17 cellular contexts compared by ENCODE assay signal in genomic region chr3:15450611-15451467, GRCh38. TPM values are rescaled to one million over a fixed set of nuclear protein-coding genes. Genes with fewer than 3 reads are reported as not detected.
DNase-seq lines count a peak whose midpoint lies in the region; ATAC-seq lines count a peak whose summit lies in the region.
"Had no signal": no experiment of that assay in that cellular context is flagged by ENCODE, and none has a peak within 500 bp of the region (broad histone marks: within the 10 kb centered on the region; RNA-seq: fewer than 3 reads in every experiment).

No MANE protein-coding gene starts in this region.

- H3K9me3 ChIP-seq in T-helper 17 cell (ENCODE audit: control insufficient read depth, low read length, poor library complexity, severe bottlenecking) = no peaks in the 10 kb centered on the region
- H3K9me3 ChIP-seq: A549 had no signal

- H3K27me3 Mint-ChIP-seq in activated CD4-positive, alpha-beta T cell treated with anti-CD3 and anti-CD28 coated beads, Interleukin-2, amount 10 ng/mL, durations not matched to agents 24 days and 14 days = no peaks in the 10 kb centered on the region
- H3K27me3 Mint-ChIP-seq in T-helper 17 cell (no peaks in the 10 kb centered on the region), immature natural killer cell (ENCODE audit: low read depth in 3 of 3) (peaks cover 2 to 7% (median 3%) of the 10 kb centered on the region in 3 donors)
- H3K27me3 Mint-ChIP-seq in natural killer cell treated with Interleukin-12 subunit alpha and Interleukin-12 subunit beta and Interleukin-15 and Interleukin-18, amount 100 ng/mL, for 72 hours = no peaks in the 10 kb centered on the region
- H3K27me3 Mint-ChIP-seq in effector memory CD8-positive, alpha-beta T cell = no peaks in the 10 kb centered on the region
- H3K27me3 Mint-ChIP-seq: CD4-positive, alpha-beta memory T cell had no signal

- peaks cover 6% of the 10 kb centered on the region for H3K36me3 Mint-ChIP-seq in activated CD4-positive, alpha-beta T cell treated with anti-CD3 and anti-CD28 coated beads, Interleukin-2, amount 10 ng/mL, durations not matched to agents 24 days and 14 days (ENCODE audit: low read depth)
- H3K36me3 Mint-ChIP-seq in T-helper 17 cell (ENCODE audit: low read depth) (peaks cover 6% of the 10 kb centered on the region), immature natural killer cell (peaks cover 4 to 16% (median 15%) of the 10 kb centered on the region in 3 donors)
- H3K36me3 Mint-ChIP-seq in natural killer cell treated with Interleukin-12 subunit alpha and Interleukin-12 subunit beta and Interleukin-15 and Interleukin-18, amount 100 ng/mL, for 72 hours = no peaks in the 10 kb centered on the region
- peaks cover 12% of the 10 kb centered on the region for H3K36me3 Mint-ChIP-seq in effector memory CD8-positive, alpha-beta T cell (ENCODE audit: insufficient read depth)

- intact Hi-C loops in activated CD4-positive, alpha-beta T cell treated with anti-CD3 and anti-CD28 coated beads, Interleukin-2, amount 10 ng/mL, durations not matched to agents 24 days and 14 days (cut with micrococcal nuclease) = no loop called here

- no peak for ATAC-seq in T-helper 17 cell
- ATAC-seq in natural killer cell treated with Interleukin-12 subunit alpha and Interleukin-12 subunit beta and Interleukin-15 and Interleukin-18, amount 100 ng/mL, for 72 hours = peak; percentile 41 to 64
- ATAC-seq in effector memory CD8-positive, alpha-beta T cell (replicated peaks) = no peak
- ATAC-seq in GM19467 (IDR thresholded peaks at IDR 0.05; ENCODE audit: unreplicated experiment) = no peak
- ATAC-seq: A549, HepG2 had no signal

- peaks cover 2% of the 10 kb centered on the region for H3K4me1 Mint-ChIP-seq in activated CD4-positive, alpha-beta T cell treated with anti-CD3 and anti-CD28 coated beads, Interleukin-2, amount 10 ng/mL, durations not matched to agents 24 days and 14 days
- H3K4me1 Mint-ChIP-seq in T-helper 17 cell (no peaks in the 10 kb centered on the region), immature natural killer cell (peaks cover 27 to 42% of the 10 kb centered on the region in 2 donors)
- peaks cover 20 to 34% of the 10 kb centered on the region in 2 donors for H3K4me1 Mint-ChIP-seq in natural killer cell treated with Interleukin-12 subunit alpha and Interleukin-12 subunit beta and Interleukin-15 and Interleukin-18, amount 100 ng/mL, for 72 hours (ENCODE audit: low read depth in 2 of 2)
- peaks cover 3 to 10% of the 10 kb centered on the region in 2 donors for H3K4me1 Mint-ChIP-seq in effector memory CD8-positive, alpha-beta T cell (ENCODE audit: low read depth in 2 of 2)
- H3K4me1 Mint-ChIP-seq: CD4-positive, alpha-beta memory T cell had no signal

- DNase-seq in activated CD4-positive, alpha-beta T cell treated with anti-CD3 and anti-CD28 coated beads, Interleukin-2, amount 10 ng/mL, durations not matched to agents 24 days and 14 days = peak; percentile 50
- DNase-seq in activated CD4-positive, alpha-beta T cell treated with anti-CD3 and anti-CD28 coated beads for 4 hours = no peak
- DNase-seq in T-helper 17 cell = no peak
- DNase-seq in immature natural killer cell = peak; percentile 67 to 71 (median 68)
- DNase-seq in natural killer cell treated with Interleukin-12 subunit alpha and Interleukin-12 subunit beta and Interleukin-15 and Interleukin-18, amount 100 ng/mL, for 72 hours (ENCODE audit: low spot score) = peak; percentile 61
- no peak for DNase-seq in effector memory CD8-positive, alpha-beta T cell
- DNase-seq in NCI-H2107 (lab: John Stamatoyannopoulos, UW) = no peak
- DNase-seq: AML-193; CD4-positive, alpha-beta memory T cell; DMS153; DMS79; GDM1; GOT3; H9 had no signal

- H3K4me3 Mint-ChIP-seq in activated CD4-positive, alpha-beta T cell treated with anti-CD3 and anti-CD28 coated beads, Interleukin-2, amount 10 ng/mL, durations not matched to agents 24 days and 14 days = no peak overlapping the region
- H3K4me3 Mint-ChIP-seq in T-helper 17 cell = peak overlapping the region; percentile 16
- H3K4me3 Mint-ChIP-seq in immature natural killer cell = peak overlapping the region; percentile 29 to 71 (median 53)
- H3K4me3 Mint-ChIP-seq in natural killer cell treated with Interleukin-12 subunit alpha and Interleukin-12 subunit beta and Interleukin-15 and Interleukin-18, amount 100 ng/mL, for 72 hours = peak overlapping the region; percentile 38
- H3K4me3 Mint-ChIP-seq in effector memory CD8-positive, alpha-beta T cell = no peak overlapping the region
- H3K4me3 Mint-ChIP-seq: CD4-positive, alpha-beta memory T cell; H9 had no signal

- H3K9me3 Mint-ChIP-seq in activated CD4-positive, alpha-beta T cell treated with anti-CD3 and anti-CD28 coated beads, Interleukin-2, amount 10 ng/mL, durations not matched to agents 24 days and 14 days = no peaks in the 10 kb centered on the region
- no peaks in the 10 kb centered on the region for H3K9me3 Mint-ChIP-seq in immature natural killer cell
- H3K9me3 Mint-ChIP-seq in natural killer cell treated with Interleukin-12 subunit alpha and Interleukin-12 subunit beta and Interleukin-15 and Interleukin-18, amount 100 ng/mL, for 72 hours = no peaks in the 10 kb centered on the region
- no peaks in the 10 kb centered on the region for H3K9me3 Mint-ChIP-seq in effector memory CD8-positive, alpha-beta T cell
- H3K9me3 Mint-ChIP-seq: CD4-positive, alpha-beta memory T cell; H9 had no signal

- H3K27ac Mint-ChIP-seq in activated CD4-positive, alpha-beta T cell treated with anti-CD3 and anti-CD28 coated beads, Interleukin-2, amount 10 ng/mL, durations not matched to agents 24 days and 14 days = no peak overlapping the region
- H3K27ac Mint-ChIP-seq in T-helper 17 cell = peak overlapping the region; percentile 54
- peak overlapping the region; percentile 76 to 92 (median 88) for H3K27ac Mint-ChIP-seq in immature natural killer cell
- peak overlapping the region; percentile 59 to 91 for H3K27ac Mint-ChIP-seq in natural killer cell treated with Interleukin-12 subunit alpha and Interleukin-12 subunit beta and Interleukin-15 and Interleukin-18, amount 100 ng/mL, for 72 hours
- peak overlapping the region in 1 of 2 donors; percentile 63 for H3K27ac Mint-ChIP-seq in effector memory CD8-positive, alpha-beta T cell

RNA-seq across cellular contexts. Expression of gene EAF1, which starts 23.4 kb away (rescaled TPM):
- 24.2 and 25.7 TPM in 2 replicates for total RNA-seq in activated CD4-positive, alpha-beta T cell treated with anti-CD3 and anti-CD28 coated beads, Interleukin-2, amount 10 ng/mL, durations not matched to agents 24 days and 14 days
- 10 to 100 TPM; 25.9 to 31.5 TPM for total RNA-seq in T-helper 17 cell
- polyA plus RNA-seq in immature natural killer cell = 10 to 100 TPM; 14.4 to 24.0 (median 14.6) TPM
- total RNA-seq in natural killer cell treated with Interleukin-12 subunit alpha and Interleukin-12 subunit beta and Interleukin-15 and Interleukin-18, amount 100 ng/mL, for 72 hours = 10 to 100 TPM; 41.8 to 74.3 TPM

RNA-seq across cellular contexts. Expression of gene METTL6, which starts 23.5 kb away (rescaled TPM):
- 15.2 and 17.4 TPM in 2 replicates for total RNA-seq in activated CD4-positive, alpha-beta T cell treated with anti-CD3 and anti-CD28 coated beads, Interleukin-2, amount 10 ng/mL, durations not matched to agents 24 days and 14 days
- 1 to 10 TPM; 6.5 to 8.6 TPM for total RNA-seq in T-helper 17 cell
- 10 to 100 TPM in 2 of 3 donors, 1 to 10 TPM in 1; 2.3 to 20.3 (median 13.1) TPM for polyA plus RNA-seq in immature natural killer cell
- 10 to 100 TPM; 17.6 to 22.8 TPM for total RNA-seq in natural killer cell treated with Interleukin-12 subunit alpha and Interleukin-12 subunit beta and Interleukin-15 and Interleukin-18, amount 100 ng/mL, for 72 hours

Comparison
In these comparisons a context has a peak if more than half of its experiments do, and no peak if none do; other contexts are left out.
1. DNase-seq: peak in activated CD4-positive, alpha-beta T cell treated with anti-CD3 and anti-CD28 coated beads, Interleukin-2, amount 10 ng/mL, durations not matched to agents 24 days and 14 days (single experiment), immature natural killer cell (3 of 3) and natural killer cell treated with Interleukin-12 subunit alpha and Interleukin-12 subunit beta and Interleukin-15 and Interleukin-18, amount 100 ng/mL, for 72 hours (single experiment); none in activated CD4-positive, alpha-beta T cell treated with anti-CD3 and anti-CD28 coated beads for 4 hours (0 of 2), T-helper 17 cell (0 of 3), effector memory CD8-positive, alpha-beta T cell (0 of 3) and NCI-H2107 (single experiment).
2. H3K4me3 Mint-ChIP-seq: peak in T-helper 17 cell (single experiment), immature natural killer cell (5 of 5) and natural killer cell treated with Interleukin-12 subunit alpha and Interleukin-12 subunit beta and Interleukin-15 and Interleukin-18, amount 100 ng/mL, for 72 hours (single experiment); none in activated CD4-positive, alpha-beta T cell treated with anti-CD3 and anti-CD28 coated beads, Interleukin-2, amount 10 ng/mL, durations not matched to agents 24 days and 14 days (single experiment) and effector memory CD8-positive, alpha-beta T cell (0 of 2).
3. ATAC-seq: peak in natural killer cell treated with Interleukin-12 subunit alpha and Interleukin-12 subunit beta and Interleukin-15 and Interleukin-18, amount 100 ng/mL, for 72 hours (2 of 2); none in T-helper 17 cell (single experiment), effector memory CD8-positive, alpha-beta T cell (single experiment) and GM19467 (single experiment).